Comparison of ENCODE assay signal across 11 cellular contexts in the genomic region with DNA sequence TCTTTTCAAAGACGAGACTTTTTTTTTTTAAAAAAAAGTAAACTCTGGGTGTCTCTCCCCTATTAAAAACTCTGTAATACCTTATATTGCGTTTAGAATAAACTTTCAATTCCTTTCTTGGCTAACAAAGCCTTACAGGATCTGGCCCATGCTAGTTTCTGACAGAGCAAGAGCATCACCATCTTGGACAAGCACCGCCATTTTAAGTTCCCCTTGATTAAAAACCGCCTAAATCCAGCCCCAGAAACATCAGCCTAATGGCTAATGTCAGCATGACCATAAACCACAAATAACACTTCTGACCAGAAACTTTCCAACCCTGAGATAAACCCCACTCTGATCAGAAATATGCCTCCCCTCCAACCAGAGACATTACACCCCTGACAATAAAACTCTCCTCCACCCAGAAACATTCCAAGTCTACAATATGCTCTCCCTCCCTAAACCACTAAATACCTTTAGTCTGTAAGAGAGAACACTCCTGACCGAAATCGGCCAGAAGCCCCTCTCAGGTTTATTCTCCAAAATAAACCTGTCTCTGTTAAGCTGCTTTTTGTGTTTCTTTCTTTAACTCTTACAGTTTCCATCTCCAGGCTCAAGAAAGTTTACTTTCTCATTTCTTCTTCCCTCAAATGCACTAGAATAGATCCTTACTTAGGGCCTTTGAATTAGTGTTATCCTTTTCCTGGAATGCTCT. TPM values are rescaled to one million over a fixed set of nuclear protein-coding genes. Genes with fewer than 3 reads are reported as not detected.
DNase-seq lines count a peak whose midpoint lies in the region; ATAC-seq and TF ChIP-seq lines count a peak whose summit lies in the region.
"Had no signal": no experiment of that assay in that cellular context is flagged by ENCODE, and none has a peak within 500 bp of the region (broad histone marks: within the 10 kb centered on the region; RNA-seq: fewer than 3 reads in every experiment).

No MANE protein-coding gene starts in this region.

- no peaks in the 10 kb centered on the region for H4K20me1 ChIP-seq in SU-DHL-6 (ENCODE audit: low read depth, low read length)

- no peak for ATAC-seq in activated naive CD4-positive, alpha-beta T cell treated with anti-CD3 and anti-CD28 coated beads, Interleukin-2, amount 50 U/mL, for 72 hours
- ATAC-seq in stimulated activated memory B cell treated with anti-CD40 and anti-IgM and Interleukin-4, amounts not matched to agents 10 μg/mL and 1 μg/mL and 100 μg/mL, for 72 hours: no peak

- no peak overlapping the region for H3K4me3 ChIP-seq in SU-DHL-6 (ENCODE audit: insufficient read depth, low read length, poor library complexity, severe bottlenecking)

- H3K9me3 ChIP-seq in SU-DHL-6 (ENCODE audit: insufficient read depth, low read length): no peaks in the 10 kb centered on the region
- H3K9me3 ChIP-seq: BE2C had no signal

- no peak for DNase-seq in activated naive CD4-positive, alpha-beta T cell treated with anti-CD3 and anti-CD28 coated beads, Interleukin-2, amount 50 U/mL, for 72 hours (ENCODE audit: low spot score in 2 of 2)
- no peak for DNase-seq in endothelial cell (ENCODE audit: low spot score)
- no peak for DNase-seq in NCI-H82 treated with DMSO at 0.1 percent for 48 hours (lab: John Stamatoyannopoulos, UW; ENCODE audit: unreplicated experiment)
- no peak for DNase-seq in chondrocyte (ENCODE audit: low spot score)
- no peak for DNase-seq in iPS-NIHi11 (ENCODE audit: low spot score)
- DNase-seq: activated CD4-positive, alpha-beta T cell treated with anti-CD3 and anti-CD28 coated beads, Interleukin-2, amount 50 U/mL, for 4 hours; BE2C; NCI-H82 had no signal

- TF ChIP-seq CTCF in SU-DHL-6 (IDR thresholded peaks at IDR 0.05; ENCODE audit: insufficient read depth, low read length, poor library complexity, severe bottlenecking) (no peak), endothelial cell (IDR thresholded peaks at IDR 0.05; ENCODE audit: unreplicated experiment) (no peak), chondrocyte (IDR thresholded peaks at IDR 0.05) (no peak)

- H3K27ac Mint-ChIP-seq in activated naive CD4-positive, alpha-beta T cell treated with anti-CD3 and anti-CD28 coated beads, Interleukin-2, amount 50 U/mL, for 24 hours: peak overlapping the region; percentile 94
- peak overlapping the region in 1 of 2 donors; percentile 94 for H3K27ac Mint-ChIP-seq in activated naive CD4-positive, alpha-beta T cell treated with anti-CD3 and anti-CD28 coated beads, Interleukin-2, amount 50 U/mL, for 72 hours
- peak overlapping the region; percentile 25 for H3K27ac Mint-ChIP-seq in endothelial cell (ENCODE audit: unreplicated experiment)
- peak overlapping the region; percentile 100 for H3K27ac Mint-ChIP-seq in stimulated activated memory B cell treated with anti-CD40 and anti-IgM and Interleukin-4, amounts not matched to agents 10 μg/mL and 1 μg/mL and 100 μg/mL, for 72 hours
- no peak overlapping the region for H3K27ac Mint-ChIP-seq in chondrocyte (ENCODE audit: unreplicated experiment)

- peak overlapping the region; percentile 87 for H2AFZ ChIP-seq in SU-DHL-6 (ENCODE audit: low read depth, low read length, severe bottlenecking)

- H3K79me2 ChIP-seq in SU-DHL-6 (ENCODE audit: insufficient read depth, low read length): peaks cover 32% of the 10 kb centered on the region

- peak overlapping the region; percentile 84 for H3K4me2 ChIP-seq in SU-DHL-6 (ENCODE audit: low read depth, low read length, poor library complexity, severe bottlenecking)

- H3K27ac ChIP-seq in SU-DHL-6 (ENCODE audit: low read depth, low read length): no peak overlapping the region

- H3K27me3 Mint-ChIP-seq in activated naive CD4-positive, alpha-beta T cell treated with anti-CD3 and anti-CD28 coated beads, Interleukin-2, amount 50 U/mL, for 24 hours: peaks cover 1% of the 10 kb centered on the region
- H3K27me3 Mint-ChIP-seq in endothelial cell (ENCODE audit: unreplicated experiment): peaks cover 3% of the 10 kb centered on the region
- no peaks in the 10 kb centered on the region for H3K27me3 Mint-ChIP-seq in stimulated activated memory B cell treated with anti-CD40 and anti-IgM and Interleukin-4, amounts not matched to agents 10 μg/mL and 1 μg/mL and 100 μg/mL, for 72 hours
- H3K27me3 Mint-ChIP-seq in chondrocyte (ENCODE audit: low read depth): no peaks in the 10 kb centered on the region

- peaks cover 40% of the 10 kb centered on the region for H3K4me1 Mint-ChIP-seq in activated naive CD4-positive, alpha-beta T cell treated with anti-CD3 and anti-CD28 coated beads, Interleukin-2, amount 50 U/mL, for 24 hours
- H3K4me1 Mint-ChIP-seq in endothelial cell (ENCODE audit: unreplicated experiment): peaks cover 30% of the 10 kb centered on the region
- H3K4me1 Mint-ChIP-seq in stimulated activated memory B cell treated with anti-CD40 and anti-IgM and Interleukin-4, amounts not matched to agents 10 μg/mL and 1 μg/mL and 100 μg/mL, for 72 hours: peaks cover 44% of the 10 kb centered on the region
- H3K4me1 Mint-ChIP-seq in chondrocyte (ENCODE audit: low read depth): peaks cover 41% of the 10 kb centered on the region

- H3K4me3 Mint-ChIP-seq in activated naive CD4-positive, alpha-beta T cell treated with anti-CD3 and anti-CD28 coated beads, Interleukin-2, amount 50 U/mL, for 24 hours: peak overlapping the region; percentile 98
- H3K4me3 Mint-ChIP-seq in endothelial cell (ENCODE audit: unreplicated experiment) (peak overlapping the region; percentile 91), chondrocyte (ENCODE audit: unreplicated experiment) (no peak overlapping the region)
- peak overlapping the region; percentile 97 for H3K4me3 Mint-ChIP-seq in stimulated activated memory B cell treated with anti-CD40 and anti-IgM and Interleukin-4, amounts not matched to agents 10 μg/mL and 1 μg/mL and 100 μg/mL, for 72 hours

- H3F3A ChIP-seq in SU-DHL-6 (ENCODE audit: insufficient read depth): peaks cover 6% of the 10 kb centered on the region; the same call in 1 of the 2 replicates

- no peaks in the 10 kb centered on the region for H3K9me2 ChIP-seq in SU-DHL-6 (replicated peaks; ENCODE audit: insufficient read depth, low read length)

- H3K36me3 ChIP-seq in SU-DHL-6 (ENCODE audit: low read length): no peaks in the 10 kb centered on the region
- H3K36me3 ChIP-seq: BE2C had no signal

- no peaks in the 10 kb centered on the region for H3K27me3 ChIP-seq in SU-DHL-6 (ENCODE audit: low read length)
- H3K27me3 ChIP-seq: BE2C had no signal

- peak overlapping the region; percentile 65 for H3K9ac ChIP-seq in SU-DHL-6 (ENCODE audit: low read length)

- peaks cover 12% of the 10 kb centered on the region for H3K9me3 Mint-ChIP-seq in activated naive CD4-positive, alpha-beta T cell treated with anti-CD3 and anti-CD28 coated beads, Interleukin-2, amount 50 U/mL, for 24 hours
- H3K9me3 Mint-ChIP-seq in activated naive CD4-positive, alpha-beta T cell treated with anti-CD3 and anti-CD28 coated beads, Interleukin-2, amount 50 U/mL, for 72 hours: peaks cover 9 to 15% of the 10 kb centered on the region in 2 donors
- H3K9me3 Mint-ChIP-seq in endothelial cell (ENCODE audit: unreplicated experiment) (no peaks in the 10 kb centered on the region), chondrocyte (ENCODE audit: low read depth) (peaks cover 8% of the 10 kb centered on the region)
- no peaks in the 10 kb centered on the region for H3K9me3 Mint-ChIP-seq in stimulated activated memory B cell treated with anti-CD40 and anti-IgM and Interleukin-4, amounts not matched to agents 10 μg/mL and 1 μg/mL and 100 μg/mL, for 72 hours

- no peaks in the 10 kb centered on the region for H3K36me3 Mint-ChIP-seq in activated naive CD4-positive, alpha-beta T cell treated with anti-CD3 and anti-CD28 coated beads, Interleukin-2, amount 50 U/mL, for 24 hours
- peaks cover 28 to 36% of the 10 kb centered on the region in 2 donors for H3K36me3 Mint-ChIP-seq in activated naive CD4-positive, alpha-beta T cell treated with anti-CD3 and anti-CD28 coated beads, Interleukin-2, amount 50 U/mL, for 72 hours
- H3K36me3 Mint-ChIP-seq in endothelial cell (ENCODE audit: low read depth, unreplicated experiment): peaks cover 11% of the 10 kb centered on the region
- peaks cover 10% of the 10 kb centered on the region for H3K36me3 Mint-ChIP-seq in stimulated activated memory B cell treated with anti-CD40 and anti-IgM and Interleukin-4, amounts not matched to agents 10 μg/mL and 1 μg/mL and 100 μg/mL, for 72 hours
- no peaks in the 10 kb centered on the region for H3K36me3 Mint-ChIP-seq in chondrocyte (ENCODE audit: low read depth)

RNA-seq across cellular contexts. Expression of gene AKAP11, which starts 1.6 kb away (rescaled TPM):
- 10 to 100 TPM; 34.3 to 42.3 TPM for total RNA-seq in activated naive CD4-positive, alpha-beta T cell treated with anti-CD3 and anti-CD28 coated beads, Interleukin-2, amount 50 U/mL, for 72 hours
- total RNA-seq in endothelial cell (ENCODE audit: unreplicated experiment): 22.7 TPM
- total RNA-seq in chondrocyte: 34.3 to 38.3 TPM (median 34.9 TPM) in 3 replicates
